Comparison of ENCODE assay signal across 12 cellular contexts in the genomic region with DNA sequence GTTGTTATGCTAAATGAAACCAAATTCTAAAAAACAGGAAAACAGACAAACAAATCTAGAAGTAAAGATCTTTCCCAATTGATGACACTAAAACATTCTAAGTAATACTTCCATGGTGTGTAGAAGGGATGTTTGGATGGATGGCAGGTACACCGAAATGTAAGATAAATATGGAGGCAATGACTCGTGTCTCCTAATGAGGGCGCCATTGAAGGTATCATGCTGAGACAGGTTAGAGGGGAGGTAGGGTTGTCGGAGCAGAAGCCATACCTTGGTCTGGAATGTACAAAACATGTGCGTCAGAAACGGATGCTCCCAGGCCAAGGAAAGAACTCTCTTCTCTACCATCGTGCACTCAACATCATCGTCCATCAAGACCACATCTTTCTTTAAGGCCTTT.
"Had no signal": no experiment of that assay in that cellular context is flagged by ENCODE, and none has a peak within 500 bp of the region (broad histone marks: within the 10 kb centered on the region; RNA-seq: fewer than 3 reads in every experiment).

No MANE protein-coding gene starts in this region.

- H3K27me3 ChIP-seq: cardiac muscle cell, ovary, stomach, testis had no signal

- DNase-seq: activated B cell treated with CpG ODN at 0.5 μM for 24 hours; activated CD4-positive, alpha-beta T cell treated with anti-CD3 and anti-CD28 coated beads for 48 hours; activated naive CD4-positive, alpha-beta T cell; kidney glomerular epithelial cell; left ventricle myocardium superior; ovary; stimulated activated CD4-positive, alpha-beta T cell treated with anti-CD3 and anti-CD28 coated beads, Interleukin-1b, Interleukin-23, amount 100 ng/mL, for 48 hours; stomach; SW 1271; testis had no signal

- H3K9me3 ChIP-seq: ovary, stomach, testis had no signal

- H3K4me3 Mint-ChIP-seq: activated B cell treated with CpG ODN at 0.5 μM for 24 hours, neural crest cell had no signal

- H3K36me3 ChIP-seq: cardiac muscle cell, ovary, stomach had no signal

- H3K4me3 ChIP-seq: cardiac muscle cell, ovary, stomach, testis had no signal

- H3K9me3 Mint-ChIP-seq: activated B cell treated with CpG ODN at 0.5 μM for 24 hours, neural crest cell had no signal

- H3K4me1 ChIP-seq: stomach, testis had no signal

- H3K27ac ChIP-seq: cardiac muscle cell, ovary, stomach, testis had no signal

- H3K27ac Mint-ChIP-seq: activated B cell treated with CpG ODN at 0.5 μM for 24 hours had no signal

- ATAC-seq: left ventricle myocardium superior had no signal
